ENCODE assay signal across 1 cellular context in genomic region chr11:64251986-64252837, GRCh38.
TF ChIP-seq lines count a peak whose summit lies in the region.

No MANE protein-coding gene starts in this region.

TF ChIP-seq in HepG2, 621 proteins besides CTCF, POLR2A, EP300 and RAD21 (continues in another document):
- TF ChIP-seq REST (IDR thresholded peaks at IDR 0.05; ENCODE audit: borderline replicate concordance in 1 of 2, low read depth in 1 of 2, low read length in 2 of 2) (no peak), RELA (CRISPR knock-in tag; IDR thresholded peaks at IDR 0.05) (no peak), MAF1 (CRISPR knock-in tag; IDR thresholded peaks at IDR 0.05; ENCODE audit: borderline replicate concordance) (no peak), ZBTB46 (CRISPR knock-in tag; IDR thresholded peaks at IDR 0.05; ENCODE audit: borderline replicate concordance) (no peak), MYC (CRISPR knock-in tag; IDR thresholded peaks at IDR 0.05; ENCODE audit: borderline replicate concordance) (no peak), ZHX2 (IDR thresholded peaks at IDR 0.05; ENCODE audit: low read depth) (no peak), ZHX2 (CRISPR knock-in tag; IDR thresholded peaks at IDR 0.05; ENCODE audit: borderline replicate concordance) (no peak), TCF7L2 (IDR thresholded peaks at IDR 0.05; ENCODE audit: low read depth, low read length) (no peak), HNRNPUL1 (IDR thresholded peaks at IDR 0.05; ENCODE audit: low read depth, low read length) (no peak), ELF1 (CRISPR knock-in tag; IDR thresholded peaks at IDR 0.05) (no peak), ZNF678 (CRISPR knock-in tag; IDR thresholded peaks at IDR 0.05) (no peak), NCOR1 (IDR thresholded peaks at IDR 0.05; ENCODE audit: borderline replicate concordance, low read length) (no peak), SIX4 (CRISPR knock-in tag; IDR thresholded peaks at IDR 0.05) (no peak), ELK4 (CRISPR knock-in tag; IDR thresholded peaks at IDR 0.05; ENCODE audit: borderline replicate concordance) (no peak), AKAP8 (CRISPR knock-in tag; IDR thresholded peaks at IDR 0.05) (no peak), ZNF800 (CRISPR knock-in tag; IDR thresholded peaks at IDR 0.05) (no peak), KAT7 (CRISPR knock-in tag; IDR thresholded peaks at IDR 0.05; ENCODE audit: borderline replicate concordance) (no peak), FOXO4 (CRISPR knock-in tag; conservative IDR thresholded peaks at IDR 0.05) (no peak), ZNF646 (CRISPR knock-in tag; IDR thresholded peaks at IDR 0.05) (no peak), KLF16 (CRISPR knock-in tag; IDR thresholded peaks at IDR 0.05) (no peak), ZIK1 (CRISPR knock-in tag; IDR thresholded peaks at IDR 0.05; ENCODE audit: borderline replicate concordance, low read depth) (no peak), NR2F1 (CRISPR knock-in tag; IDR thresholded peaks at IDR 0.05) (no peak), RBM22 (optimal IDR thresholded peaks at IDR 0.05; ENCODE audit: low read length) (no peak), ZBTB3 (CRISPR knock-in tag; IDR thresholded peaks at IDR 0.05; ENCODE audit: borderline replicate concordance, low read depth) (no peak), ZFX (CRISPR knock-in tag; IDR thresholded peaks at IDR 0.05; ENCODE audit: low read depth) (0 out of 2 replicates have a peak, but pooled peaks have one; percentile 3), ARNT2 (CRISPR knock-in tag; IDR thresholded peaks at IDR 0.05; ENCODE audit: low read depth) (peak; percentile 33; the same call in 1 of the 2 replicates), ZNF589 (CRISPR knock-in tag; conservative IDR thresholded peaks at IDR 0.05) (no peak), ZNF770 (CRISPR knock-in tag; IDR thresholded peaks at IDR 0.05) (no peak), ZNF546 (CRISPR knock-in tag; conservative IDR thresholded peaks at IDR 0.05) (0 out of 2 replicates have a peak, but pooled peaks have one; percentile 30)
